8 cellular contexts compared by ENCODE assay signal in genomic region chr16:21510869-21511255, GRCh38.
DNase-seq lines count a peak whose midpoint lies in the region; ATAC-seq and TF ChIP-seq lines count a peak whose summit lies in the region.
"Not testable (repeated sequence)": the region's sequence is repeated elsewhere in the genome, so short reads cannot be mapped to it uniquely, and the experiment has no call there.

No MANE protein-coding gene starts in this region.

- H3K79me2 ChIP-seq in trophoblast cell (ENCODE audit: control insufficient read depth, insufficient read depth, low read length, poor library complexity), result peaks cover 36% of the 10 kb centered on the region

- H4K20me1 ChIP-seq in BLaER1, result peaks cover 100% of the 10 kb centered on the region
- peaks cover 94% of the 10 kb centered on the region for H4K20me1 ChIP-seq in IMR-90 (ENCODE audit: insufficient read depth, low read length)

- peak overlapping the region; percentile 99 for H3K27ac Mint-ChIP-seq in activated CD4-positive, alpha-beta memory T cell treated with anti-CD3 and anti-CD28 coated beads, Interleukin-2, amount 10 ng/mL, durations not matched to agents 7 days and 5 days
- peak overlapping the region; percentile 94 for H3K27ac Mint-ChIP-seq in activated naive CD8-positive, alpha-beta T cell treated with anti-CD3 and anti-CD28 coated beads for 36 hours
- peak overlapping the region; percentile 80 for H3K27ac Mint-ChIP-seq in memory B cell

- H2AFZ ChIP-seq in IMR-90 (replicated peaks; ENCODE audit: low read length, poor library complexity); trophoblast cell (ENCODE audit: insufficient read depth, low read length, poor library complexity): not testable (repeated sequence)

- H2BK12ac ChIP-seq in trophoblast cell (ENCODE audit: low read length), result not testable (repeated sequence)

- not testable (repeated sequence) for H3K4me3 ChIP-seq in BLaER1; IMR-90 (ENCODE audit: insufficient read depth, low read depth, low read length); trophoblast cell (ENCODE audit: low read depth, low read length); stomach
- H3K4me3 ChIP-seq in gastroesophageal sphincter, result peak overlapping the region in 1 of 2 donors; percentile 30

- H2BK5ac ChIP-seq in IMR-90 (ENCODE audit: low read depth, low read length, poor library complexity, severe bottlenecking), result peak overlapping the region; percentile 38
- not testable (repeated sequence) for H2BK5ac ChIP-seq in trophoblast cell (ENCODE audit: low read depth, low read length, poor library complexity)

- 92% methylated on average over 2 of the region's 4 CpGs; no CpG with 5 or more reads in 1 of the 2 experiments for WGBS in IMR-90 (ENCODE audit: extremely low coverage in 2 of 2, insufficient read length in 1 of 2), 2 experiments
- WGBS in gastroesophageal sphincter (ENCODE audit: low coverage in 1 of 2), 2 donors, result 74 to 82% methylated on average over 3 of the region's 4 CpGs
- WGBS in trophoblast cell (ENCODE audit: extremely low coverage, insufficient coverage, insufficient read length), result no CpG with 5 or more reads among the region's 4 CpGs
- 79 to 88% (median 82%) methylated on average over 4 of the region's 4 CpGs for WGBS in stomach, 5 donors

- TF ChIP-seq EP300 in gastroesophageal sphincter (IDR thresholded peaks at IDR 0.05); stomach (IDR thresholded peaks at IDR 0.05): not testable (repeated sequence)

- not testable (repeated sequence) for TF ChIP-seq POLR2A in IMR-90 (IDR thresholded peaks at IDR 0.05; ENCODE audit: low read depth, low read length); gastroesophageal sphincter (IDR thresholded peaks at IDR 0.05); stomach (IDR thresholded peaks at IDR 0.05)

- H3K9me3 ChIP-seq in BLaER1; IMR-90 (ENCODE audit: control insufficient read depth, insufficient read depth, low read length); gastroesophageal sphincter; trophoblast cell (ENCODE audit: insufficient read depth, low read depth, low read length); stomach: not testable (repeated sequence)

- in situ Hi-C loops in IMR-90 (cut with MboI; ENCODE audit: low sequenced_read_pairs), result not testable (repeated sequence)

- intact Hi-C loops in IMR-90 (cut with micrococcal nuclease); stomach (cut with DNase I; ENCODE audit: low total_unique reads): not testable (repeated sequence)

- not testable (repeated sequence) for H3K27me3 ChIP-seq in BLaER1; IMR-90 (ENCODE audit: control insufficient read depth, insufficient read depth, low read length); gastroesophageal sphincter; trophoblast cell (ENCODE audit: insufficient read depth, low read length); stomach

- not testable (repeated sequence) for H3K14ac ChIP-seq in IMR-90 (replicated peaks; ENCODE audit: low read depth, low read length); trophoblast cell (ENCODE audit: low read length)

- H3K27me3 Mint-ChIP-seq in activated CD4-positive, alpha-beta memory T cell treated with anti-CD3 and anti-CD28 coated beads, Interleukin-2, amount 10 ng/mL, durations not matched to agents 7 days and 5 days; activated naive CD8-positive, alpha-beta T cell treated with anti-CD3 and anti-CD28 coated beads for 36 hours; memory B cell: not testable (repeated sequence)

- peaks cover 43% of the 10 kb centered on the region for H3K36me3 ChIP-seq in BLaER1
- H3K36me3 ChIP-seq in IMR-90 (ENCODE audit: control insufficient read depth, insufficient read depth, low read length); gastroesophageal sphincter; stomach: not testable (repeated sequence)
- H3K36me3 ChIP-seq in trophoblast cell (ENCODE audit: control insufficient read depth in 1 of 2, insufficient read depth in 2 of 2, low read length in 2 of 2), result peaks cover 9 to 20% of the 10 kb centered on the region in 2 experiments

- peaks cover 52% of the 10 kb centered on the region for H3K36me3 Mint-ChIP-seq in activated CD4-positive, alpha-beta memory T cell treated with anti-CD3 and anti-CD28 coated beads, Interleukin-2, amount 10 ng/mL, durations not matched to agents 7 days and 5 days (ENCODE audit: low read depth)
- peaks cover 57% of the 10 kb centered on the region for H3K36me3 Mint-ChIP-seq in activated naive CD8-positive, alpha-beta T cell treated with anti-CD3 and anti-CD28 coated beads for 36 hours
- not testable (repeated sequence) for H3K36me3 Mint-ChIP-seq in memory B cell

- not testable (repeated sequence) for ATAC-seq in IMR-90 (ENCODE audit: low read depth); gastroesophageal sphincter; memory B cell (ENCODE audit: low read depth)

- not testable (repeated sequence) for H3K27ac ChIP-seq in BLaER1; IMR-90 (ENCODE audit: insufficient read depth, low read length); trophoblast cell (ENCODE audit: low read depth, low read length)
- H3K27ac ChIP-seq in gastroesophageal sphincter (peak overlapping the region; percentile 18 to 88 (median 87)), stomach (peak overlapping the region in 4 of 5 donors; percentile 74 to 90 (median 84))

- H4K91ac ChIP-seq in IMR-90 (ENCODE audit: insufficient read depth, low read depth, low read length); trophoblast cell (ENCODE audit: low read depth, low read length): not testable (repeated sequence)

- not testable (repeated sequence) for H3K18ac ChIP-seq in IMR-90 (ENCODE audit: low read depth, low read length); trophoblast cell (ENCODE audit: low read length)

- DNase-seq in IMR-90; activated CD4-positive, alpha-beta memory T cell treated with anti-CD3 and anti-CD28 coated beads, Interleukin-2, amount 10 ng/mL, durations not matched to agents 7 days and 5 days; activated naive CD8-positive, alpha-beta T cell treated with anti-CD3 and anti-CD28 coated beads for 36 hours; trophoblast cell; stomach: not testable (repeated sequence)
- DNase-seq in memory B cell (ENCODE audit: low spot score in 2 of 2), result peak in 1 of 2 donors; percentile 7

- TF ChIP-seq RAD21 in IMR-90 (IDR thresholded peaks at IDR 0.05; ENCODE audit: low read length), result not testable (repeated sequence)

- H2AK9ac ChIP-seq in IMR-90 (replicated peaks; ENCODE audit: low read depth, low read length, poor library complexity), result not testable (repeated sequence)

- not testable (repeated sequence) for H2BK120ac ChIP-seq in IMR-90 (ENCODE audit: low read depth, low read length); trophoblast cell (ENCODE audit: insufficient read depth, low read length, poor library complexity)

- not testable (repeated sequence) for H3K23ac ChIP-seq in IMR-90 (ENCODE audit: low read depth, low read length); trophoblast cell (ENCODE audit: low read length)

- H3K4me2 ChIP-seq in BLaER1, result peak overlapping the region; percentile 93
- H3K4me2 ChIP-seq in IMR-90 (ENCODE audit: low read depth, low read length); trophoblast cell (ENCODE audit: low read length): not testable (repeated sequence)

- dilution Hi-C loops in IMR-90 (cut with HindIII; ENCODE audit: low sequenced_read_pairs, unreplicated experiment), result not testable (repeated sequence)

- peaks cover 8 to 79% of the 10 kb centered on the region in 2 experiments; a peak in 3 of 4 replicates for H3K79me1 ChIP-seq in IMR-90 (ENCODE audit: low read depth in 1 of 2, low read length in 2 of 2)
- H3K79me1 ChIP-seq in trophoblast cell (ENCODE audit: low read length), result not testable (repeated sequence)

- H2BK20ac ChIP-seq in IMR-90 (ENCODE audit: low read depth, low read length), result not testable (repeated sequence)

- peaks cover 41% of the 10 kb centered on the region for H3K9me1 ChIP-seq in IMR-90 (ENCODE audit: insufficient read depth, low read length)

- H3K4me1 Mint-ChIP-seq in activated CD4-positive, alpha-beta memory T cell treated with anti-CD3 and anti-CD28 coated beads, Interleukin-2, amount 10 ng/mL, durations not matched to agents 7 days and 5 days, result peaks cover 71% of the 10 kb centered on the region
- H3K4me1 Mint-ChIP-seq in activated naive CD8-positive, alpha-beta T cell treated with anti-CD3 and anti-CD28 coated beads for 36 hours, result peaks cover 85% of the 10 kb centered on the region
- H3K4me1 Mint-ChIP-seq in memory B cell, result peaks cover 63% of the 10 kb centered on the region

- H2AK5ac ChIP-seq in IMR-90 (ENCODE audit: low read depth, low read length), result 0 out of 2 replicates have a peak overlapping the region, but pooled peaks have one; percentile 46
- not testable (repeated sequence) for H2AK5ac ChIP-seq in trophoblast cell (ENCODE audit: low read length)

- H3K4me1 ChIP-seq in BLaER1 (peaks cover 100% of the 10 kb centered on the region), IMR-90 (ENCODE audit: control insufficient read depth, insufficient read depth, low read length) (peaks cover 34% of the 10 kb centered on the region), gastroesophageal sphincter (peaks cover 17 to 100% (median 81%) of the 10 kb centered on the region in 3 donors), trophoblast cell (ENCODE audit: control insufficient read depth in 1 of 2, insufficient read depth in 2 of 2, low read length in 2 of 2) (peaks cover 30 to 51% of the 10 kb centered on the region in 2 experiments), stomach (peaks cover 91 to 100% (median 95%) of the 10 kb centered on the region in 4 donors)

- BruUV-seq in IMR-90 (replicated peaks; lab: Mats Ljungman, UMichigan), result not testable (repeated sequence)

- not testable (repeated sequence) for H4K12ac ChIP-seq in trophoblast cell (ENCODE audit: low read depth, low read length)

- not testable (repeated sequence) for H3K9me3 Mint-ChIP-seq in activated CD4-positive, alpha-beta memory T cell treated with anti-CD3 and anti-CD28 coated beads, Interleukin-2, amount 10 ng/mL, durations not matched to agents 7 days and 5 days; activated naive CD8-positive, alpha-beta T cell treated with anti-CD3 and anti-CD28 coated beads for 36 hours; memory B cell

- H2BK15ac ChIP-seq in IMR-90 (ENCODE audit: low read depth, low read length), result not testable (repeated sequence)

- not testable (repeated sequence) for H3K4ac ChIP-seq in IMR-90 (ENCODE audit: low read depth, low read length)
- peak overlapping the region; percentile 87 for H3K4ac ChIP-seq in trophoblast cell (ENCODE audit: low read depth, low read length)

- not testable (repeated sequence) for H4K5ac ChIP-seq in IMR-90 (ENCODE audit: low read depth, low read length)

- not testable (repeated sequence) for H3K4me3 Mint-ChIP-seq in activated CD4-positive, alpha-beta memory T cell treated with anti-CD3 and anti-CD28 coated beads, Interleukin-2, amount 10 ng/mL, durations not matched to agents 7 days and 5 days; activated naive CD8-positive, alpha-beta T cell treated with anti-CD3 and anti-CD28 coated beads for 36 hours; memory B cell

- CTCF ChIA-PET in IMR-90 (lab: Yijun Ruan, JAX); activated CD4-positive, alpha-beta memory T cell treated with anti-CD3 and anti-CD28 coated beads, Interleukin-2, amount 10 ng/mL, durations not matched to agents 7 days and 5 days (lab: Charles Lee): not testable (repeated sequence)

- TF ChIP-seq CTCF in IMR-90 (conservative IDR thresholded peaks at IDR 0.05; ENCODE audit: low read depth, low read length); gastroesophageal sphincter (IDR thresholded peaks at IDR 0.05); stomach (IDR thresholded peaks at IDR 0.05): not testable (repeated sequence)

- H4K8ac ChIP-seq in IMR-90 (ENCODE audit: low read depth in 2 of 2, low read length in 2 of 2), result 0 out of 4 replicates have a peak overlapping the region, but pooled peaks of 1 of the 2 experiments have one; percentile 15
- not testable (repeated sequence) for H4K8ac ChIP-seq in trophoblast cell (ENCODE audit: low read depth, low read length)

- H3K56ac ChIP-seq in IMR-90 (ENCODE audit: extremely low read depth, insufficient read depth, low read length), result not testable (repeated sequence)

- H3K9ac ChIP-seq in BLaER1; IMR-90 (ENCODE audit: low read depth, low read length); trophoblast cell (ENCODE audit: low read length): not testable (repeated sequence)

- POLR2A ChIA-PET in IMR-90 (lab: Charles Lee; ENCODE audit: unreplicated experiment), result not testable (repeated sequence)
- POLR2A ChIA-PET in activated CD4-positive, alpha-beta memory T cell treated with anti-CD3 and anti-CD28 coated beads, Interleukin-2, amount 10 ng/mL, durations not matched to agents 7 days and 5 days (lab: Charles Lee), result interaction anchor here (1.3 kb wide), 1 partner anchor 8 kb away, joined by 5 read pairs; no protein-coding TSS in a partner anchor
